In the genomic region with DNA sequence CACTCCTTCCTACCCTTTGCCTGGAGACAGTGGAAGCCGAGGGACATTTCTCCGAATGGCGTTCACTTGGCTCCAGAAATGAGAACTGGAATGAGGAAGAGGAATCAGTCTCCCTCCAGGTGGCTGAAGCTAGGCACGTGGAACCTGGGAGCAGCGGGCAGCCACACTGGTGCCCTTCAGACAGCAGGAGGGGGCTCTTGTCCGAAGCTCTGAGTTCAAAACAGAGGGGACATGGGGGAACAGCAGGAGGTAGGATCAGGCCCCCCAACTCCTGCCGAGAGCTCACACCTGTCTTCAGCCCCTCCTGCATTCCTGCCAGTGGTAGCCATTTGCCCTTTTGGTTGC, we compare ENCODE assay signal across 11 cellular contexts. TPM values are rescaled to one million over a fixed set of nuclear protein-coding genes. Genes with fewer than 3 reads are reported as not detected.
DNase-seq lines count a peak whose midpoint lies in the region; ATAC-seq and TF ChIP-seq lines count a peak whose summit lies in the region.
"Had no signal": no experiment of that assay in that cellular context is flagged by ENCODE, and none has a peak within 500 bp of the region (broad histone marks: within the 10 kb centered on the region; RNA-seq: fewer than 3 reads in every experiment).

No MANE protein-coding gene starts in this region.

- no peak overlapping the region for H3K4ac ChIP-seq in neuronal stem cell (ENCODE audit: low read length)

- no peak overlapping the region for H4K91ac ChIP-seq in neuronal stem cell (ENCODE audit: low read depth, low read length, poor library complexity)

- H3K27ac Mint-ChIP-seq in CD8-positive, alpha-beta T cell = peak overlapping the region; percentile 93
- H3K27ac Mint-ChIP-seq in IgD-negative memory B cell = peak overlapping the region; percentile 46 to 98 (median 96)
- H3K27ac Mint-ChIP-seq in dendritic cell treated with granulocyte-macrophage colony-stimulating factor and Interleukin-4, amounts not matched to agents 40 ng/mL and 50 ng/mL, for 4 days = peak overlapping the region; percentile 67

- H3K4me3 Mint-ChIP-seq in CD8-positive, alpha-beta T cell = no peak overlapping the region
- peak overlapping the region; percentile 12 to 71 (median 31) for H3K4me3 Mint-ChIP-seq in IgD-negative memory B cell
- H3K4me3 Mint-ChIP-seq in dendritic cell treated with granulocyte-macrophage colony-stimulating factor and Interleukin-4, amounts not matched to agents 40 ng/mL and 50 ng/mL, for 4 days = peak overlapping the region; percentile 30

- no peak overlapping the region for H2BK120ac ChIP-seq in neuronal stem cell (ENCODE audit: low read depth, low read length)

- H3K4me3 ChIP-seq in CD8-positive, alpha-beta T cell (ENCODE audit: low read depth, low read length) = no peak overlapping the region
- no peak overlapping the region for H3K4me3 ChIP-seq in neuronal stem cell (ENCODE audit: low read length in 2 of 2)
- H3K4me3 ChIP-seq: MG63 had no signal

- no peaks in the 10 kb centered on the region for H3K79me1 ChIP-seq in neuronal stem cell (ENCODE audit: low read depth, low read length)

- H3K27ac ChIP-seq in CD8-positive, alpha-beta T cell (ENCODE audit: low read depth, low read length) = no peak overlapping the region
- H3K27ac ChIP-seq in neuronal stem cell (replicated peaks; ENCODE audit: low read length) = no peak overlapping the region

- peak overlapping the region; percentile 76 for H2AK5ac ChIP-seq in neuronal stem cell (ENCODE audit: low read depth, low read length)

- H3K14ac ChIP-seq in neuronal stem cell (ENCODE audit: low read length) = no peak overlapping the region

- no peak overlapping the region for H3K18ac ChIP-seq in neuronal stem cell (ENCODE audit: low read length)

- H2AFZ ChIP-seq in neuronal stem cell (ENCODE audit: low read length) = peak overlapping the region; percentile 4

- CTCF ChIA-PET in CD8-positive, alpha-beta T cell (lab: Charles Lee) = interaction anchor here (1.1 to 2.0 kb wide), 2 partner anchors 15 to 22 kb away, joined by 3 to 6 read pairs; no protein-coding TSS in a partner anchor

- H3K36me3 ChIP-seq in CD8-positive, alpha-beta T cell (ENCODE audit: insufficient read depth, low read length) = no peaks in the 10 kb centered on the region
- H3K36me3 ChIP-seq in neuronal stem cell (replicated peaks in 1 of 2; ENCODE audit: control insufficient read depth in 2 of 2, insufficient read depth in 2 of 2, low read length in 2 of 2) = no peaks in the 10 kb centered on the region
- H3K36me3 ChIP-seq: MG63 had no signal

- POLR2A ChIA-PET in CD8-positive, alpha-beta T cell (lab: Charles Lee) = interaction anchor here (0.5 kb wide), 1 partner anchor 707 kb away, joined by 3 read pairs; the partner anchor contains the start of gene LGALS3BP

- H3K4me2 ChIP-seq in neuronal stem cell (ENCODE audit: insufficient read depth, low read length, poor library complexity, severe bottlenecking) = no peak overlapping the region

- no peak overlapping the region for H2BK15ac ChIP-seq in neuronal stem cell (ENCODE audit: low read length)

- no peaks in the 10 kb centered on the region for H3K9me3 Mint-ChIP-seq in CD8-positive, alpha-beta T cell
- H3K9me3 Mint-ChIP-seq in IgD-negative memory B cell = no peaks in the 10 kb centered on the region
- H3K9me3 Mint-ChIP-seq in dendritic cell treated with granulocyte-macrophage colony-stimulating factor and Interleukin-4, amounts not matched to agents 40 ng/mL and 50 ng/mL, for 4 days = no peaks in the 10 kb centered on the region

- H3K4me1 ChIP-seq in CD8-positive, alpha-beta T cell (ENCODE audit: insufficient read depth, low read length) = peaks cover 42% of the 10 kb centered on the region
- peaks cover 30 to 42% of the 10 kb centered on the region in 2 donors for H3K4me1 ChIP-seq in neuronal stem cell (ENCODE audit: control insufficient read depth in 2 of 2, insufficient read depth in 1 of 2, low read depth in 1 of 2, low read length in 2 of 2)

- H2BK12ac ChIP-seq in neuronal stem cell (ENCODE audit: low read length) = no peak overlapping the region

- H3K9ac ChIP-seq in neuronal stem cell (ENCODE audit: low read depth, low read length, poor library complexity) = no peak overlapping the region

- H3K36me3 Mint-ChIP-seq in CD8-positive, alpha-beta T cell = no peaks in the 10 kb centered on the region
- H3K36me3 Mint-ChIP-seq in IgD-negative memory B cell = no peaks in the 10 kb centered on the region
- H3K36me3 Mint-ChIP-seq in dendritic cell treated with granulocyte-macrophage colony-stimulating factor and Interleukin-4, amounts not matched to agents 40 ng/mL and 50 ng/mL, for 4 days (ENCODE audit: low read depth) = no peaks in the 10 kb centered on the region

- H3K4me1 Mint-ChIP-seq in CD8-positive, alpha-beta T cell (ENCODE audit: low read depth) = peaks cover 37% of the 10 kb centered on the region
- peaks cover 11 to 16% (median 14%) of the 10 kb centered on the region in 3 donors for H3K4me1 Mint-ChIP-seq in IgD-negative memory B cell
- H3K4me1 Mint-ChIP-seq in dendritic cell treated with granulocyte-macrophage colony-stimulating factor and Interleukin-4, amounts not matched to agents 40 ng/mL and 50 ng/mL, for 4 days (ENCODE audit: low read depth) = peaks cover 29% of the 10 kb centered on the region

- H4K8ac ChIP-seq in neuronal stem cell (ENCODE audit: low read depth, low read length) = no peak overlapping the region

- no peak for ATAC-seq in CD8-positive, alpha-beta T cell
- ATAC-seq in HG02642 (IDR thresholded peaks at IDR 0.05; ENCODE audit: poor library complexity, unreplicated experiment) = no peak
- ATAC-seq in Right ventricle myocardium superior (ENCODE audit: poor library complexity) = no peak
- ATAC-seq in GM21529 (IDR thresholded peaks at IDR 0.05; ENCODE audit: unreplicated experiment) = no peak

- H3K27me3 Mint-ChIP-seq in CD8-positive, alpha-beta T cell (ENCODE audit: low read depth) = no peaks in the 10 kb centered on the region
- peaks cover 37% of the 10 kb centered on the region for H3K27me3 Mint-ChIP-seq in IgD-negative memory B cell
- peaks cover 46% of the 10 kb centered on the region for H3K27me3 Mint-ChIP-seq in dendritic cell treated with granulocyte-macrophage colony-stimulating factor and Interleukin-4, amounts not matched to agents 40 ng/mL and 50 ng/mL, for 4 days

- H3K9me3 ChIP-seq in CD8-positive, alpha-beta T cell (ENCODE audit: low read length) = no peaks in the 10 kb centered on the region
- H3K9me3 ChIP-seq in neuronal stem cell (replicated peaks in 1 of 2; ENCODE audit: control insufficient read depth in 2 of 2, insufficient read depth in 1 of 2, low read depth in 1 of 2, low read length in 2 of 2) = peaks cover 0 to 3% of the 10 kb centered on the region in 2 donors
- H3K9me3 ChIP-seq: MG63 had no signal

- TF ChIP-seq CTCF in CD8-positive, alpha-beta T cell (IDR thresholded peaks at IDR 0.05) = no peak

- no peak overlapping the region for H2BK5ac ChIP-seq in neuronal stem cell (ENCODE audit: low read length)

- intact Hi-C loops in CD8-positive, alpha-beta T cell (cut with DNase I, micrococcal nuclease) = loop anchor here (1.0 to 5.0 kb wide), 3 partner anchors 14 to 89 kb away; partner anchors contain the start of gene SOCS3 (in 1 of the 2)
- intact Hi-C loops in dendritic cell treated with granulocyte-macrophage colony-stimulating factor and Interleukin-4, amounts not matched to agents 40 ng/mL and 50 ng/mL, for 4 days (cut with micrococcal nuclease) = no loop called here
- intact Hi-C loops in Right ventricle myocardium superior (cut with DNase I) = no loop called here

- H3K27me3 ChIP-seq in CD8-positive, alpha-beta T cell (ENCODE audit: insufficient read depth, low read length) = peaks cover 3% of the 10 kb centered on the region
- no peaks in the 10 kb centered on the region for H3K27me3 ChIP-seq in neuronal stem cell (ENCODE audit: control insufficient read depth in 3 of 3, insufficient read depth in 3 of 3, low read depth in 1 of 3, low read length in 3 of 3)
- H3K27me3 ChIP-seq: MG63 had no signal

- WGBS in neuronal stem cell (ENCODE audit: extremely low coverage in 2 of 2, insufficient read length in 2 of 2, insufficient replicate concordance in 1 of 2), 2 donors = no CpG with 5 or more reads among the region's 7 CpGs

- no peak overlapping the region for H3K23ac ChIP-seq in neuronal stem cell (ENCODE audit: low read depth, low read length, poor library complexity)

- DNase-seq in CD8-positive, alpha-beta T cell = no peak
- no peak for DNase-seq in neuronal stem cell (ENCODE audit: low spot score)
- DNase-seq in NCI-H774 (lab: John Stamatoyannopoulos, UW) = no peak
- no peak for DNase-seq in Right ventricle myocardium superior
- DNase-seq: MG63 had no signal

RNA-seq across cellular contexts. Expression of gene TMEM235, which starts 41.5 kb away (rescaled TPM):
- not detected for total RNA-seq in CD8-positive, alpha-beta T cell
- not detected for polyA plus RNA-seq in IgD-negative memory B cell
- polyA plus RNA-seq in neuronal stem cell (2013, experiment 1 of 2) = not detected
- polyA plus RNA-seq in neuronal stem cell (2013, experiment 2 of 2) = not detected
- not detected for total RNA-seq in Right ventricle myocardium superior
- total RNA-seq: fibroblast of lung, mucosa of gallbladder had no signal
- polyA plus RNA-seq: fibroblast of lung had no signal

RNA-seq across cellular contexts. Expression of gene BIRC5, which starts 58.8 kb away (rescaled TPM):
- total RNA-seq in CD8-positive, alpha-beta T cell = under 1 TPM; 0.17 to 0.41 TPM
- 0.25 TPM for polyA plus RNA-seq in IgD-negative memory B cell
- polyA plus RNA-seq in neuronal stem cell (2013, experiment 1 of 2) = 118 TPM
- polyA plus RNA-seq in neuronal stem cell (2013, experiment 2 of 2) = 125 TPM
- 1.7 TPM for total RNA-seq in Right ventricle myocardium superior

Comparison
In these comparisons a context has a peak if more than half of its experiments do, and no peak if none do; other contexts are left out.
1. intact Hi-C loops: an anchor here in CD8-positive, alpha-beta T cell (1.0 to 5.0 kb wide); none called in dendritic cell treated with granulocyte-macrophage colony-stimulating factor and Interleukin-4, amounts not matched to agents 40 ng/mL and 50 ng/mL, for 4 days and Right ventricle myocardium superior.